Comparison of ENCODE assay signal across 25 cellular contexts in genomic region chrX:108420481-108420880, GRCh38. TPM values are rescaled to one million over a fixed set of nuclear protein-coding genes. Genes with fewer than 3 reads are reported as not detected.
A peak's percentile ranks its signal among the peaks of the same experiment; 100 is the strongest.
DNase-seq lines count a peak whose midpoint lies in the region; TF ChIP-seq lines count a peak whose summit lies in the region.
"Had no signal": no experiment of that assay in that cellular context is flagged by ENCODE, and none has a peak within 500 bp of the region (broad histone marks: within the 10 kb centered on the region; RNA-seq: fewer than 3 reads in every experiment).

No MANE protein-coding gene starts in this region.

- no peaks in the 10 kb centered on the region for H3K9me3 ChIP-seq in thyroid gland
- H3K9me3 ChIP-seq: BE2C, HAP-1, SK-N-SH had no signal

- 92% methylated on average over 1 of the region's 1 CpG for WGBS in thyroid gland, 2 donors

- intact Hi-C loops in thyroid gland (cut with DNase I), result no loop called here

- H3K27ac ChIP-seq in thyroid gland, result no peak overlapping the region

- TF ChIP-seq POLR2A in thyroid gland (IDR thresholded peaks at IDR 0.05), result no peak

- H3K4me3 ChIP-seq in thyroid gland (replicated peaks in 1 of 3), result no peak overlapping the region
- H3K4me3 ChIP-seq: HAP-1, K562 had no signal

- DNase-seq in DMS53 (lab: John Stamatoyannopoulos, UW) (peak; percentile 8), DMS53 treated with DMSO at 0.1 percent for 48 hours (lab: John Stamatoyannopoulos, UW; ENCODE audit: unreplicated experiment) (no peak), NCI-H146 (lab: John Stamatoyannopoulos, UW) (peak; percentile 94), NCI-H748 (lab: John Stamatoyannopoulos, UW; ENCODE audit: unreplicated experiment) (peak; percentile 91), foreskin melanocyte (peak; percentile 73), thyroid gland (no peak)
- DNase-seq in activated CD8-positive, alpha-beta memory T cell treated with anti-CD3 and anti-CD28 coated beads, Interleukin-2, amount 50 U/mL, for 4 hours, result no peak
- DNase-seq: 8988T, ACHN, BE2C, DMS79 treated with DMSO at 0.1 percent for 48 hours, GF-D8, GOT3, HFFc6, Kasumi-1, NCI-H1105 treated with DMSO at 0.1 percent for 48 hours, NCI-H187, NCI-H2171, NCI-H446, NCI-H524 treated with DMSO at 0.1 percent for 48 hours, SIG-M5, SK-N-SH, SW 1271 had no signal

- H3K36me3 ChIP-seq in thyroid gland, result no peaks in the 10 kb centered on the region
- H3K36me3 ChIP-seq: BE2C, HAP-1 had no signal

- no peaks in the 10 kb centered on the region for H3K27me3 ChIP-seq in thyroid gland
- H3K27me3 ChIP-seq: BE2C had no signal

- no peaks in the 10 kb centered on the region for H3K4me1 ChIP-seq in thyroid gland
- H3K4me1 ChIP-seq: BE2C had no signal

- TF ChIP-seq CTCF in thyroid gland (IDR thresholded peaks at IDR 0.05), result no peak

RNA-seq across cellular contexts. Expression of gene COL4A6, which starts 17.7 kb away (rescaled TPM):
- total RNA-seq in thyroid gland, result 1 to 10 TPM in 3 of 4 donors, under 1 TPM in 1; 0.27 to 1.5 (median 1.1) TPM

RNA-seq across cellular contexts. Expression of gene COL4A5, which starts 19.2 kb away (rescaled TPM):
- 10 to 100 TPM; 32.8 to 60.9 (median 47.3) TPM for total RNA-seq in thyroid gland

Comparison
In these comparisons a context has a peak if more than half of its experiments do, and no peak if none do; other contexts are left out.
1. DNase-seq: peak in DMS53 (single experiment), NCI-H146 (single experiment), NCI-H748 (single experiment) and foreskin melanocyte (single experiment); none in DMS53 treated with DMSO at 0.1 percent for 48 hours (single experiment), activated CD8-positive, alpha-beta memory T cell treated with anti-CD3 and anti-CD28 coated beads, Interleukin-2, amount 50 U/mL, for 4 hours (single experiment) and thyroid gland (0 of 2).